Comparison of ENCODE assay signal across 9 cellular contexts in genomic region chr7:44750424-44750823, GRCh38.
DNase-seq lines count a peak whose midpoint lies in the region; ATAC-seq lines count a peak whose summit lies in the region.
"Had no signal": no experiment of that assay in that cellular context is flagged by ENCODE, and none has a peak within 500 bp of the region (broad histone marks: within the 10 kb centered on the region; RNA-seq: fewer than 3 reads in every experiment).

No MANE protein-coding gene starts in this region.

- no peak overlapping the region for H3K9ac ChIP-seq in SK-N-MC (ENCODE audit: insufficient read length)
- peak overlapping the region; percentile 9 for H3K9ac ChIP-seq in iPS-15b (ENCODE audit: low read depth, low read length)
- no peak overlapping the region for H3K9ac ChIP-seq in stomach smooth muscle (ENCODE audit: low read length in 2 of 2)

- no peak for DNase-seq in activated naive CD4-positive, alpha-beta T cell treated with anti-CD3 and anti-CD28 coated beads, Interleukin-2, amount 10 ng/mL, durations not matched to agents 7 days and 5 days
- no peak for DNase-seq in activated naive CD4-positive, alpha-beta T cell (lab: John Stamatoyannopoulos, UW)
- no peak for DNase-seq in SK-N-MC (ENCODE audit: low read depth, low spot score)
- DNase-seq in activated effector memory CD4-positive, alpha-beta T cell treated with anti-CD3 and anti-CD28 coated beads, Interleukin-2, amount 50 U/mL, for 16 hours = no peak
- DNase-seq in CD1c-positive myeloid dendritic cell (ENCODE audit: extremely low spot score) = no peak
- DNase-seq: left cardiac atrium had no signal

- H3K4me3 Mint-ChIP-seq in activated naive CD4-positive, alpha-beta T cell treated with anti-CD3 and anti-CD28 coated beads, Interleukin-2, amount 10 ng/mL, durations not matched to agents 7 days and 5 days = peak overlapping the region; percentile 76

- H3K27me3 Mint-ChIP-seq in activated naive CD4-positive, alpha-beta T cell treated with anti-CD3 and anti-CD28 coated beads, Interleukin-2, amount 10 ng/mL, durations not matched to agents 7 days and 5 days = no peaks in the 10 kb centered on the region

- H3K4me1 ChIP-seq in iPS-15b (ENCODE audit: control insufficient read depth, insufficient read depth, low read length) = peaks cover 17% of the 10 kb centered on the region
- H3K4me1 ChIP-seq in stomach smooth muscle (ENCODE audit: control insufficient read depth, insufficient read depth, low read length) = peaks cover 34% of the 10 kb centered on the region

- no peak overlapping the region for H3K27ac ChIP-seq in SK-N-MC
- H3K27ac ChIP-seq in stomach smooth muscle (ENCODE audit: low read length) = peak overlapping the region; percentile 37

- H3K4me1 Mint-ChIP-seq in activated naive CD4-positive, alpha-beta T cell treated with anti-CD3 and anti-CD28 coated beads, Interleukin-2, amount 10 ng/mL, durations not matched to agents 7 days and 5 days = peaks cover 59% of the 10 kb centered on the region

- no peaks in the 10 kb centered on the region for H3K9me3 Mint-ChIP-seq in activated naive CD4-positive, alpha-beta T cell treated with anti-CD3 and anti-CD28 coated beads, Interleukin-2, amount 10 ng/mL, durations not matched to agents 7 days and 5 days

- CTCF ChIA-PET in activated naive CD4-positive, alpha-beta T cell treated with anti-CD3 and anti-CD28 coated beads, Interleukin-2, amount 10 ng/mL, durations not matched to agents 7 days and 5 days (lab: Charles Lee) = interaction anchor here (1.0 to 1.5 kb wide), 6 partner anchors 13 to 144 kb away, joined by 3 to 4 read pairs (median 3); partner anchors contain the start of gene OGDH

- H3K9me3 ChIP-seq in SK-N-MC (ENCODE audit: low read depth, low read length) (no peaks in the 10 kb centered on the region), iPS-15b (ENCODE audit: control insufficient read depth, insufficient read depth, low read length) (no peaks in the 10 kb centered on the region), stomach smooth muscle (ENCODE audit: control insufficient read depth in 2 of 2, low read length in 2 of 2) (no peaks in the 10 kb centered on the region)

- H3K27me3 ChIP-seq in iPS-15b (ENCODE audit: control insufficient read depth, insufficient read depth, low read length) = no peaks in the 10 kb centered on the region
- no peaks in the 10 kb centered on the region for H3K27me3 ChIP-seq in stomach smooth muscle (ENCODE audit: control insufficient read depth in 1 of 2, insufficient read depth in 2 of 2, low read length in 2 of 2)

- H3K36me3 ChIP-seq in SK-N-MC (ENCODE audit: insufficient read depth, low read length) (peaks cover 14% of the 10 kb centered on the region), iPS-15b (ENCODE audit: control insufficient read depth, insufficient read depth, low read length) (peaks cover 5% of the 10 kb centered on the region), stomach smooth muscle (ENCODE audit: control insufficient read depth in 2 of 2, insufficient read depth in 2 of 2, low read length in 2 of 2) (peaks cover 0 to 5% of the 10 kb centered on the region in 2 donors)

- H3K36me3 Mint-ChIP-seq in activated naive CD4-positive, alpha-beta T cell treated with anti-CD3 and anti-CD28 coated beads, Interleukin-2, amount 10 ng/mL, durations not matched to agents 7 days and 5 days = peaks cover 18% of the 10 kb centered on the region

- peak overlapping the region; percentile 67 for H3K27ac Mint-ChIP-seq in activated naive CD4-positive, alpha-beta T cell treated with anti-CD3 and anti-CD28 coated beads, Interleukin-2, amount 10 ng/mL, durations not matched to agents 7 days and 5 days

- ATAC-seq in GM19351 (IDR thresholded peaks at IDR 0.05; ENCODE audit: unreplicated experiment) = no peak
- ATAC-seq: left cardiac atrium had no signal

- H3K4me3 ChIP-seq in SK-N-MC (peak overlapping the region; percentile 76), iPS-15b (ENCODE audit: low read depth, low read length) (no peak overlapping the region), stomach smooth muscle (ENCODE audit: low read length in 2 of 2) (peak overlapping the region in 1 of 2 donors; percentile 86)
